ENCODE assay signal across 9 cellular contexts in genomic region chr17:49730078-49730786, GRCh38. TPM values are rescaled to one million over a fixed set of nuclear protein-coding genes. Genes with fewer than 3 reads are reported as not detected.
DNase-seq lines count a peak whose midpoint lies in the region; ATAC-seq and TF ChIP-seq lines count a peak whose summit lies in the region.
"Had no signal": no experiment of that assay in that cellular context is flagged by ENCODE, and none has a peak within 500 bp of the region (broad histone marks: within the 10 kb centered on the region; RNA-seq: fewer than 3 reads in every experiment).

No MANE protein-coding gene starts in this region.

- no peak for TF ChIP-seq CTCF in glutamatergic neuron (IDR thresholded peaks at IDR 0.05; ENCODE audit: partially characterized antibody, unreplicated experiment)
- TF ChIP-seq CTCF in parathyroid adenoma (IDR thresholded peaks at IDR 0.05), result no peak

- no peak for ATAC-seq in activated naive CD8-positive, alpha-beta T cell treated with anti-CD3 and anti-CD28 coated beads, Interleukin-2, amount 10 ng/mL, durations not matched to agents 7 days and 5 days (ENCODE audit: low read depth)
- ATAC-seq in HG02970 (IDR thresholded peaks at IDR 0.05; ENCODE audit: low FRiP score, unreplicated experiment) (no peak), HG03439 (IDR thresholded peaks at IDR 0.05; ENCODE audit: unreplicated experiment) (no peak)

- peaks cover 24% of the 10 kb centered on the region for H3K4me1 Mint-ChIP-seq in activated naive CD8-positive, alpha-beta T cell treated with anti-CD3 and anti-CD28 coated beads, Interleukin-2, amount 10 ng/mL, durations not matched to agents 7 days and 5 days
- peaks cover 16% of the 10 kb centered on the region for H3K4me1 Mint-ChIP-seq in glutamatergic neuron (ENCODE audit: low read depth, unreplicated experiment)

- no peak overlapping the region for H3K4me3 ChIP-seq in parathyroid adenoma (ENCODE audit: low read depth, low read length)

- no peak overlapping the region for H3K4me3 Mint-ChIP-seq in activated naive CD8-positive, alpha-beta T cell treated with anti-CD3 and anti-CD28 coated beads, Interleukin-2, amount 10 ng/mL, durations not matched to agents 7 days and 5 days
- no peak overlapping the region for H3K4me3 Mint-ChIP-seq in glutamatergic neuron (ENCODE audit: unreplicated experiment)

- H2AFZ ChIP-seq in parathyroid adenoma, result no peak overlapping the region

- H3K9me3 ChIP-seq in parathyroid adenoma (ENCODE audit: control insufficient read depth, low read length), result no peaks in the 10 kb centered on the region

- no peak overlapping the region for H3K9ac ChIP-seq in parathyroid adenoma

- H3K36me3 Mint-ChIP-seq in activated naive CD8-positive, alpha-beta T cell treated with anti-CD3 and anti-CD28 coated beads, Interleukin-2, amount 10 ng/mL, durations not matched to agents 7 days and 5 days, result peaks cover 29% of the 10 kb centered on the region
- H3K36me3 Mint-ChIP-seq in glutamatergic neuron (ENCODE audit: unreplicated experiment), result peaks cover 7% of the 10 kb centered on the region

- POLR2A ChIA-PET in activated naive CD8-positive, alpha-beta T cell treated with anti-CD3 and anti-CD28 coated beads, Interleukin-2, amount 10 ng/mL, durations not matched to agents 7 days and 5 days (lab: Charles Lee), result no interaction called here

- DNase-seq in C1 segment of cervical spinal cord (lab: John Stamatoyannopoulos, UW) (peak in 11 of 14 donors; percentile 2 to 86 (median 54)), glutamatergic neuron (no peak), glomerular visceral epithelial cell (ENCODE audit: extremely low spot score) (no peak)
- no peak for DNase-seq in activated naive CD8-positive, alpha-beta T cell treated with anti-CD3 and anti-CD28 coated beads, Interleukin-2, amount 10 ng/mL, durations not matched to agents 7 days and 5 days
- DNase-seq in activated CD4-positive, alpha-beta T cell treated with anti-CD3 and anti-CD28 coated beads, Interleukin-2, amount 50 U/mL, for 48 hours, result no peak
- DNase-seq: NCI-H2171 treated with DMSO at 0.1 percent for 48 hours had no signal

- no peaks in the 10 kb centered on the region for H3K36me3 ChIP-seq in parathyroid adenoma (ENCODE audit: control insufficient read depth, insufficient read depth, low read length)

- H3K9me3 Mint-ChIP-seq in activated naive CD8-positive, alpha-beta T cell treated with anti-CD3 and anti-CD28 coated beads, Interleukin-2, amount 10 ng/mL, durations not matched to agents 7 days and 5 days, result no peaks in the 10 kb centered on the region
- H3K9me3 Mint-ChIP-seq in glutamatergic neuron (ENCODE audit: unreplicated experiment), result no peaks in the 10 kb centered on the region

- no peaks in the 10 kb centered on the region for H3K27me3 Mint-ChIP-seq in activated naive CD8-positive, alpha-beta T cell treated with anti-CD3 and anti-CD28 coated beads, Interleukin-2, amount 10 ng/mL, durations not matched to agents 7 days and 5 days
- H3K27me3 Mint-ChIP-seq in glutamatergic neuron (ENCODE audit: unreplicated experiment), result no peaks in the 10 kb centered on the region

- peak overlapping the region; percentile 12 for H3K27ac Mint-ChIP-seq in activated naive CD8-positive, alpha-beta T cell treated with anti-CD3 and anti-CD28 coated beads, Interleukin-2, amount 10 ng/mL, durations not matched to agents 7 days and 5 days
- H3K27ac Mint-ChIP-seq in glutamatergic neuron (ENCODE audit: unreplicated experiment), result peak overlapping the region; percentile 2

- H3K27me3 ChIP-seq in parathyroid adenoma (ENCODE audit: control insufficient read depth, insufficient read depth, low read length), result no peaks in the 10 kb centered on the region

- peak overlapping the region; percentile 66 for H3K27ac ChIP-seq in parathyroid adenoma

- peaks cover 11% of the 10 kb centered on the region for H3K4me1 ChIP-seq in parathyroid adenoma

- peak overlapping the region; percentile 30 for H3K4me2 ChIP-seq in parathyroid adenoma (ENCODE audit: low read length)

- H3K79me2 ChIP-seq in parathyroid adenoma, result peaks cover 54% of the 10 kb centered on the region

RNA-seq across cellular contexts. Expression of gene SLC35B1, which starts 22.5 kb away (rescaled TPM):
- total RNA-seq in activated naive CD8-positive, alpha-beta T cell treated with anti-CD3 and anti-CD28 coated beads, Interleukin-2, amount 10 ng/mL, durations not matched to agents 7 days and 5 days, result 10 to 100 TPM; 45.9 to 48.5 TPM
- total RNA-seq in glutamatergic neuron (ENCODE audit: unreplicated experiment), result 123 TPM

RNA-seq across cellular contexts. Expression of gene FAM117A, which starts 33.7 kb away (rescaled TPM):
- 10 to 100 TPM; 47.0 to 57.2 TPM for total RNA-seq in activated naive CD8-positive, alpha-beta T cell treated with anti-CD3 and anti-CD28 coated beads, Interleukin-2, amount 10 ng/mL, durations not matched to agents 7 days and 5 days
- 11.9 TPM for total RNA-seq in glutamatergic neuron (ENCODE audit: unreplicated experiment)

RNA-seq across cellular contexts. Expression of gene SPOP, which starts 52.3 kb away (rescaled TPM):
- 10 to 100 TPM; 49.6 to 60.6 TPM for total RNA-seq in activated naive CD8-positive, alpha-beta T cell treated with anti-CD3 and anti-CD28 coated beads, Interleukin-2, amount 10 ng/mL, durations not matched to agents 7 days and 5 days
- total RNA-seq in glutamatergic neuron (ENCODE audit: unreplicated experiment), result 49.5 TPM

RNA-seq across cellular contexts. Expression of gene KAT7, which starts 58.2 kb away (rescaled TPM):
- total RNA-seq in activated naive CD8-positive, alpha-beta T cell treated with anti-CD3 and anti-CD28 coated beads, Interleukin-2, amount 10 ng/mL, durations not matched to agents 7 days and 5 days, result 10 to 100 TPM; 91.7 to 92.5 TPM
- total RNA-seq in glutamatergic neuron (ENCODE audit: unreplicated experiment), result 65.7 TPM

Comparison
In these comparisons a context has a peak if more than half of its experiments do, and no peak if none do; other contexts are left out.
1. DNase-seq: peak in C1 segment of cervical spinal cord (11 of 14); none in activated naive CD8-positive, alpha-beta T cell treated with anti-CD3 and anti-CD28 coated beads, Interleukin-2, amount 10 ng/mL, durations not matched to agents 7 days and 5 days (single experiment), glutamatergic neuron (single experiment), glomerular visceral epithelial cell (single experiment) and activated CD4-positive, alpha-beta T cell treated with anti-CD3 and anti-CD28 coated beads, Interleukin-2, amount 50 U/mL, for 48 hours (0 of 2).